1 cellular context compared by ENCODE assay signal in genomic region chr5:95780597-95780996, GRCh38.
TF ChIP-seq lines count a peak whose summit lies in the region.

No MANE protein-coding gene starts in this region.

TF ChIP-seq in H1, 55 proteins besides CTCF, POLR2A, EP300 and RAD21:
- no peak for TF ChIP-seq SIX5 (IDR thresholded peaks at IDR 0.05; ENCODE audit: low read depth, low read length)
- peak; percentile 82 for TF ChIP-seq CEBPB (IDR thresholded peaks at IDR 0.05; ENCODE audit: low read depth, low read length)
